In genomic region chr3:175885196-175885766, GRCh38 we compare ENCODE assay signal across 14 cellular contexts.
"Had no signal": no experiment of that assay in that cellular context is flagged by ENCODE, and none has a peak within 500 bp of the region (broad histone marks: within the 10 kb centered on the region; RNA-seq: fewer than 3 reads in every experiment).

No MANE protein-coding gene starts in this region.

- H3K4me3 ChIP-seq: esophagus muscularis mucosa had no signal

- H3K36me3 Mint-ChIP-seq: stimulated activated memory B cell treated with anti-CD40 and anti-IgM and Interleukin-4, amounts not matched to agents 10 μg/mL and 1 μg/mL and 100 μg/mL, for 72 hours had no signal

- H3K4me1 ChIP-seq: esophagus muscularis mucosa, parathyroid adenoma had no signal

- ATAC-seq: activated T-helper 17 cell treated with anti-CD3 and anti-CD28 coated beads, Interleukin-2, amount 50 U/mL, for 72 hours; stimulated activated memory B cell treated with anti-CD40 and anti-IgM and Interleukin-4, amounts not matched to agents 10 μg/mL and 1 μg/mL and 100 μg/mL, for 72 hours had no signal

- H3K27me3 Mint-ChIP-seq: activated T-helper 17 cell treated with anti-CD3 and anti-CD28 coated beads, Interleukin-2, amount 50 U/mL, for 72 hours; stimulated activated memory B cell treated with anti-CD40 and anti-IgM and Interleukin-4, amounts not matched to agents 10 μg/mL and 1 μg/mL and 100 μg/mL, for 72 hours had no signal

- H3K27ac Mint-ChIP-seq: activated T-helper 17 cell treated with anti-CD3 and anti-CD28 coated beads, Interleukin-2, amount 50 U/mL, for 72 hours; stimulated activated memory B cell treated with anti-CD40 and anti-IgM and Interleukin-4, amounts not matched to agents 10 μg/mL and 1 μg/mL and 100 μg/mL, for 72 hours; T-helper 2 cell treated with Interferon-gamma antibody and Interleukin-4, amounts not matched to agents 5 μg/mL and 100 μg/mL, for 36 hours had no signal

- H3K9ac ChIP-seq: parathyroid adenoma had no signal

- H3K36me3 ChIP-seq: esophagus muscularis mucosa had no signal

- H2AFZ ChIP-seq: parathyroid adenoma had no signal

- H3K9me3 ChIP-seq: esophagus muscularis mucosa had no signal

- FAIRE-seq: urothelium cell line had no signal

- H3K27me3 ChIP-seq: esophagus muscularis mucosa had no signal

- H3K79me2 ChIP-seq: parathyroid adenoma had no signal

- DNase-seq: activated CD4-positive, CD25-positive, alpha-beta regulatory T cell treated with anti-CD3 and anti-CD28 coated beads, Interleukin-2, amount 50 U/mL, for 72 hours; activated naive CD4-positive, alpha-beta T cell treated with Interleukin-2 at 50 U/mL for 16 hours; anterior cingulate cortex; cortex of kidney; effector CD4-positive, alpha-beta T cell; kidney glomerular epithelial cell; mesendoderm had no signal

- H3K27ac ChIP-seq: esophagus muscularis mucosa, parathyroid adenoma had no signal

- H3K4me1 Mint-ChIP-seq: activated T-helper 17 cell treated with anti-CD3 and anti-CD28 coated beads, Interleukin-2, amount 50 U/mL, for 72 hours; neural crest cell; stimulated activated memory B cell treated with anti-CD40 and anti-IgM and Interleukin-4, amounts not matched to agents 10 μg/mL and 1 μg/mL and 100 μg/mL, for 72 hours had no signal

- H3K4me3 Mint-ChIP-seq: activated T-helper 17 cell treated with anti-CD3 and anti-CD28 coated beads, Interleukin-2, amount 50 U/mL, for 72 hours; neural crest cell; stimulated activated memory B cell treated with anti-CD40 and anti-IgM and Interleukin-4, amounts not matched to agents 10 μg/mL and 1 μg/mL and 100 μg/mL, for 72 hours; T-helper 2 cell treated with Interferon-gamma antibody and Interleukin-4, amounts not matched to agents 5 μg/mL and 100 μg/mL, for 36 hours had no signal
